Comparison of ENCODE assay signal across 1 cellular context in genomic region chr1:59156526-59157196, GRCh38.
TF ChIP-seq lines count a peak whose summit lies in the region.

No MANE protein-coding gene starts in this region.

TF ChIP-seq in IMR-90, 13 proteins besides CTCF, POLR2A, EP300 and RAD21 (continued from another document):
- no peak for TF ChIP-seq ELK1 (IDR thresholded peaks at IDR 0.05; ENCODE audit: borderline replicate concordance, low read depth, low read length)
